Comparison of ENCODE assay signal across 2 cellular contexts in the genomic region with DNA sequence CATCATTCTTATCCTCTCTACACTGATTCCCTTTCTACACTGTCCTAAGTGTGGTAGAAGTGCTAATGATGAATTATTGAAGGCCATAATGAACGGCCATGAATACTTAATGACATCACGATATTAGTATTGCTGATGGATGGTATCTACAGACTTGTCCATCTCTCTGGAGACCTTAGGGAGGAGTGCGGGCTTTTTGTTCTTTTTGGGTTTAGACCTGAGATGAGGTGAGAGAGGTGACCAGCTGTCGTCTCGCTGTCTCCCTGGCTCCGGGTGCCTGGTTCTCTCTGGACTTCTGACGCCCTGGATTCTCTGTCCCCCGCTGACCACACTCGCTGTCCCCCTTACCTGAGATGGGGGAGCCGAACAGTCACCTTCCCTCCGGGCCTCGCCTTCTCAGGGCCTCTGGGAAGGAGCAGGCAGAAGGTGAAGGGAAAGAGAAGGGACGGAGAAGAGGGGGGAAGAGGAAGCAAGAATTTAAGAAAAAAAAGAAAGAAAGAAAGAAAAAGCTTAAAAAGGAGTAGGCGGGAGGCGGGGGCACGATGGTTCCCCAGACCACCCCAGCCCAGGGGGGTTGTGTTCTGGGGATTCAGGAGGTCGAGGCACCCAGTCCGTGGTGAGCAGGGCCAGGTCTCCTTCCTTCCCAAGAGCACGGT.
A peak's percentile ranks its signal among the peaks of the same experiment; 100 is the strongest.
TF ChIP-seq lines count a peak whose summit lies in the region.

No MANE protein-coding gene starts in this region.

TF ChIP-seq in A549, 52 proteins besides CTCF, POLR2A, EP300 and RAD21:
- no peak for TF ChIP-seq RARB (CRISPR knock-in tag; IDR thresholded peaks at IDR 0.05)
- no peak for TF ChIP-seq NFE2L2 (conservative IDR thresholded peaks at IDR 0.05; ENCODE audit: low read length)
- no peak for TF ChIP-seq KDM1A (IDR thresholded peaks at IDR 0.05; ENCODE audit: low read depth)
- no peak for TF ChIP-seq PHF8 (IDR thresholded peaks at IDR 0.05; ENCODE audit: borderline replicate concordance, low read depth)
- TF ChIP-seq FOXS1 (CRISPR knock-in tag; IDR thresholded peaks at IDR 0.05), result no peak
- no peak for TF ChIP-seq ESRRA (IDR thresholded peaks at IDR 0.05; ENCODE audit: borderline replicate concordance, low read length)
- no peak for TF ChIP-seq EHMT2 (IDR thresholded peaks at IDR 0.05; ENCODE audit: low read depth)
- TF ChIP-seq RNF2 (IDR thresholded peaks at IDR 0.05; ENCODE audit: borderline replicate concordance, low read depth), result no peak
- TF ChIP-seq CBX8 (IDR thresholded peaks at IDR 0.05), result no peak
- TF ChIP-seq, protein P1, sequence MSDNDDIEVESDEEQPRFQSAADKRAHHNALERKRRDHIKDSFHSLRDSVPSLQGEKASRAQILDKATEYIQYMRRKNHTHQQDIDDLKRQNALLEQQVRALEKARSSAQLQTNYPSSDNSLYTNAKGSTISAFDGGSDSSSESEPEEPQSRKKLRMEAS (IDR thresholded peaks at IDR 0.05), result no peak
- TF ChIP-seq JUNB (IDR thresholded peaks at IDR 0.05), result no peak

TF ChIP-seq in H1, 55 proteins besides CTCF, POLR2A, EP300 and RAD21:
- peak; percentile 17; the same call in 1 of the 2 replicates for TF ChIP-seq POU5F1 (IDR thresholded peaks at IDR 0.05; ENCODE audit: low read depth, low read length)
- TF ChIP-seq, protein P2, sequence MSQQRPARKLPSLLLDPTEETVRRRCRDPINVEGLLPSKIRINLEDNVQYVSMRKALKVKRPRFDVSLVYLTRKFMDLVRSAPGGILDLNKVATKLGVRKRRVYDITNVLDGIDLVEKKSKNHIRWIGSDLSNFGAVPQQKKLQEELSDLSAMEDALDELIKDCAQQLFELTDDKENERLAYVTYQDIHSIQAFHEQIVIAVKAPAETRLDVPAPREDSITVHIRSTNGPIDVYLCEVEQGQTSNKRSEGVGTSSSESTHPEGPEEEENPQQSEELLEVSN (IDR thresholded peaks at IDR 0.05), result no peak
